In genomic region chr4:2057382-2058065, GRCh38 we compare ENCODE assay signal across 15 cellular contexts. TPM values are rescaled to one million over a fixed set of nuclear protein-coding genes. Genes with fewer than 3 reads are reported as not detected.
DNase-seq lines count a peak whose midpoint lies in the region; ATAC-seq and TF ChIP-seq lines count a peak whose summit lies in the region.
"Had no signal": no experiment of that assay in that cellular context is flagged by ENCODE, and none has a peak within 500 bp of the region (broad histone marks: within the 10 kb centered on the region; RNA-seq: fewer than 3 reads in every experiment).

No MANE protein-coding gene starts in this region.

- in situ Hi-C loops in G401 (cut with HindIII; ENCODE audit: low sequenced_read_pairs): no loop called here

- no peak for DNase-seq in CD4-positive, CD25-positive, alpha-beta regulatory T cell
- peak; percentile 43 for DNase-seq in G401 (ENCODE audit: low spot score)
- DNase-seq in natural killer cell: no peak
- no peak for DNase-seq in putamen (ENCODE audit: low spot score)
- no peak for DNase-seq in GM19240 (ENCODE audit: insufficient read length, low spot score)
- DNase-seq: activated CD4-positive, alpha-beta T cell treated with anti-CD3 and anti-CD28 coated beads, Interleukin-2, amount 50 U/mL, for 4 hours; activated naive CD4-positive, alpha-beta T cell treated with Interleukin-2 at 50 U/mL for 16 hours; NCI-H1694; small intestine had no signal

- H3K4me1 Mint-ChIP-seq in CD4-positive, CD25-positive, alpha-beta regulatory T cell: peaks cover 0 to 7% (median 2%) of the 10 kb centered on the region in 4 donors
- H3K4me1 Mint-ChIP-seq in activated naive CD8-positive, alpha-beta T cell (ENCODE audit: low read depth): peaks cover 3% of the 10 kb centered on the region
- H3K4me1 Mint-ChIP-seq in natural killer cell: no peaks in the 10 kb centered on the region

- no peak for ATAC-seq in CD4-positive, CD25-positive, alpha-beta regulatory T cell (ENCODE audit: low read depth in 2 of 2)
- ATAC-seq in natural killer cell (no peak), HG03025 (IDR thresholded peaks at IDR 0.05; ENCODE audit: low FRiP score, unreplicated experiment) (no peak)
- ATAC-seq: GM12878 had no signal

- TF ChIP-seq CTCF in natural killer cell (IDR thresholded peaks at IDR 0.05): no peak

- peaks cover 36% of the 10 kb centered on the region for H3K27me3 Mint-ChIP-seq in CD4-positive, CD25-positive, alpha-beta regulatory T cell
- H3K27me3 Mint-ChIP-seq in activated naive CD8-positive, alpha-beta T cell: peaks cover 19% of the 10 kb centered on the region
- H3K27me3 Mint-ChIP-seq in natural killer cell (ENCODE audit: low read depth in 2 of 2): peaks cover 26 to 36% of the 10 kb centered on the region in 2 donors

- H3K36me3 ChIP-seq in CD4-positive, CD25-positive, alpha-beta regulatory T cell (ENCODE audit: control insufficient read depth, insufficient read depth, low read length): no peaks in the 10 kb centered on the region
- H3K36me3 ChIP-seq: BLaER1, ovary had no signal

- no peaks in the 10 kb centered on the region for H3K9me3 ChIP-seq in CD4-positive, CD25-positive, alpha-beta regulatory T cell (ENCODE audit: control insufficient read depth in 2 of 2, low read length in 2 of 2)
- H3K9me3 ChIP-seq: BLaER1, ovary had no signal

- no peak overlapping the region for H3K4me3 ChIP-seq in CD4-positive, CD25-positive, alpha-beta regulatory T cell (ENCODE audit: low read depth, low read length)
- H3K4me3 ChIP-seq: GM12878 had no signal

- intact Hi-C loops in natural killer cell (cut with micrococcal nuclease): no loop called here

- H3K27ac Mint-ChIP-seq in CD4-positive, CD25-positive, alpha-beta regulatory T cell: no peak overlapping the region
- no peak overlapping the region for H3K27ac Mint-ChIP-seq in activated naive CD8-positive, alpha-beta T cell
- H3K27ac Mint-ChIP-seq in natural killer cell: no peak overlapping the region

- H3K36me3 Mint-ChIP-seq in CD4-positive, CD25-positive, alpha-beta regulatory T cell: no peaks in the 10 kb centered on the region
- H3K36me3 Mint-ChIP-seq in activated naive CD8-positive, alpha-beta T cell: no peaks in the 10 kb centered on the region
- H3K36me3 Mint-ChIP-seq in natural killer cell: no peaks in the 10 kb centered on the region

- H3K4me1 ChIP-seq in CD4-positive, CD25-positive, alpha-beta regulatory T cell (ENCODE audit: control insufficient read depth, insufficient read depth, low read length, poor library complexity, severe bottlenecking): peaks cover 14% of the 10 kb centered on the region

- H3K4me3 Mint-ChIP-seq in CD4-positive, CD25-positive, alpha-beta regulatory T cell: peak overlapping the region; percentile 71 to 76 (median 74)
- peak overlapping the region; percentile 81 for H3K4me3 Mint-ChIP-seq in activated naive CD8-positive, alpha-beta T cell
- H3K4me3 Mint-ChIP-seq in natural killer cell: peak overlapping the region; percentile 74

- peaks cover 11% of the 10 kb centered on the region for H3K27me3 ChIP-seq in CD4-positive, CD25-positive, alpha-beta regulatory T cell (ENCODE audit: control insufficient read depth, insufficient read depth, low read length)

- H3K9me3 Mint-ChIP-seq in CD4-positive, CD25-positive, alpha-beta regulatory T cell: peaks cover 0 to 3% (median 0%) of the 10 kb centered on the region in 7 donors
- no peaks in the 10 kb centered on the region for H3K9me3 Mint-ChIP-seq in activated naive CD8-positive, alpha-beta T cell (ENCODE audit: low read depth)
- H3K9me3 Mint-ChIP-seq in natural killer cell: no peaks in the 10 kb centered on the region

- H3K27ac ChIP-seq in CD4-positive, CD25-positive, alpha-beta regulatory T cell (ENCODE audit: insufficient read depth, low read length, poor library complexity, severe bottlenecking): no peak overlapping the region
- H3K27ac ChIP-seq: BLaER1, ovary, RWPE1 had no signal

RNA-seq across cellular contexts. Expression of gene NAT8L, which starts 1.6 kb away (rescaled TPM):
- 0.15 TPM for total RNA-seq in CD4-positive, CD25-positive, alpha-beta regulatory T cell
- under 1 TPM in 1 of 4 donors, not detected in 3; 0.02 TPM for polyA plus RNA-seq in CD4-positive, CD25-positive, alpha-beta regulatory T cell
- total RNA-seq in G401 (2014; rRNA removed; shearing (Covaris generic)): 9.5 and 11.4 TPM in 2 replicates
- total RNA-seq in natural killer cell: not detected

RNA-seq across cellular contexts. Expression of gene NELFA, which starts 48.8 kb away (rescaled TPM):
- 50.7 TPM for total RNA-seq in CD4-positive, CD25-positive, alpha-beta regulatory T cell
- polyA plus RNA-seq in CD4-positive, CD25-positive, alpha-beta regulatory T cell: 10 to 100 TPM; 20.2 to 30.5 (median 26.9) TPM
- 32.5 and 38.1 TPM in 2 replicates for total RNA-seq in G401 (2014; rRNA removed; shearing (Covaris generic))
- 10 to 100 TPM; 38.7 to 47.6 (median 46.0) TPM for total RNA-seq in natural killer cell
